Comparison of ENCODE assay signal across 1 cellular context in genomic region chr1:16342331-16343062, GRCh38.
TF ChIP-seq lines count a peak whose summit lies in the region.

No MANE protein-coding gene starts in this region.

TF ChIP-seq in HepG2, 621 proteins besides CTCF, POLR2A, EP300 and RAD21:
- TF ChIP-seq THAP11 (CRISPR knock-in tag; IDR thresholded peaks at IDR 0.05) (no peak), TIGD3 (CRISPR knock-in tag; IDR thresholded peaks at IDR 0.05; ENCODE audit: borderline replicate concordance) (no peak), ZNF577 (CRISPR knock-in tag; IDR thresholded peaks at IDR 0.05; ENCODE audit: borderline replicate concordance, low read depth) (no peak), HOXA7 (CRISPR knock-in tag; IDR thresholded peaks at IDR 0.05) (no peak), RARA (CRISPR knock-in tag; IDR thresholded peaks at IDR 0.05) (0 out of 2 replicates have a peak, but pooled peaks have one; percentile 7), DR1 (CRISPR knock-in tag; IDR thresholded peaks at IDR 0.05) (no peak), ZNF24 (IDR thresholded peaks at IDR 0.05) (no peak), RBAK (CRISPR knock-in tag; IDR thresholded peaks at IDR 0.05) (no peak), NR2F6 (IDR thresholded peaks at IDR 0.05) (no peak), NR2F6 (CRISPR knock-in tag; IDR thresholded peaks at IDR 0.05) (peak; percentile 36; the same call in 1 of the 2 replicates), KDM3A (CRISPR knock-in tag; IDR thresholded peaks at IDR 0.05; ENCODE audit: low read depth) (no peak), ZNF766 (CRISPR knock-in tag; IDR thresholded peaks at IDR 0.05; ENCODE audit: borderline replicate concordance) (peak; percentile 86; the same call in 1 of the 2 replicates)
